Comparison of ENCODE assay signal across 30 cellular contexts in the genomic region with DNA sequence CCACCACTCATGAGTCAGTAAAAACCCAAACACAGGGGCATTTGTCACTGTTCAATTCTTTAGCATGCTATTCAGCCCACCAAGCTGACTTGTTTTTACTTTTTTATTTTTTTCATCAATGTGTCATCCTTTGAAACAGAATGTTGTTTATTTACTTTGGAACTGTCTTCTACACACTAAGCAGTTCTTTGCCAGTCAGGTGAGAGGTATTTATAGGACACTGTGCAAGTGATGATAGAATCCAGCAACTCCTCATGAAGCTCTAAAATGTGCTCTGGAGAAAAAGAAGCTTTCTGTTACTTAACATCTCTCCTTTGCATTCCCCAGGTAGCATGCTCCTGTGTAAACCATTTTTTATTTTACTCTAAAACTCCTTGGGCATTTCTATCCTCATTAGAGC.
"Had no signal": no experiment of that assay in that cellular context is flagged by ENCODE, and none has a peak within 500 bp of the region (broad histone marks: within the 10 kb centered on the region; RNA-seq: fewer than 3 reads in every experiment).

No MANE protein-coding gene starts in this region.

- H3K9me3 ChIP-seq: esophagus muscularis mucosa, neutrophil, testis, tibial nerve, upper lobe of right lung, vagina had no signal

- FAIRE-seq: endothelial cell of umbilical vein, kidney had no signal

- H3K27ac ChIP-seq: coronary artery, foreskin keratinocyte, hepatocyte, neutrophil, parathyroid adenoma, right atrium auricular region, stomach, testis, tibial nerve, upper lobe of right lung, vagina had no signal

- H3K27me3 ChIP-seq: esophagus muscularis mucosa, foreskin keratinocyte, gastroesophageal sphincter, heart left ventricle, hepatocyte, neutrophil, right atrium auricular region, stomach, testis, tibial nerve, upper lobe of right lung, vagina had no signal

- H3K4me1 ChIP-seq: foreskin keratinocyte, gastroesophageal sphincter, heart left ventricle, parathyroid adenoma, right atrium auricular region, stomach, testis, tibial nerve, upper lobe of right lung, vagina had no signal

- H3K4me2 ChIP-seq: hepatocyte had no signal

- DNase-seq: dermis blood vessel endothelial cell; effector memory CD4-positive, alpha-beta T cell; foreskin keratinocyte; heart left ventricle; kidney; naive B cell; stimulated activated CD4-positive, alpha-beta T cell treated with anti-CD3 and anti-CD28 coated beads, Interleukin-2, amount 100 ng/mL, for 24 hours; stimulated activated CD4-positive, alpha-beta T cell treated with anti-CD3 and anti-CD28 coated beads, Interleukin-4, amount 100 ng/mL, for 24 hours; stimulated activated naive CD4-positive, alpha-beta T cell treated with Interleukin-2 at 50 U/mL for 16 hours; stomach; testis; upper lobe of right lung had no signal

- H3K4me3 ChIP-seq: coronary artery, esophagus muscularis mucosa, gastroesophageal sphincter, heart left ventricle, hepatocyte, lung, right atrium auricular region, stomach, testis, tibial nerve, upper lobe of right lung, vagina had no signal

- H3K27ac Mint-ChIP-seq: memory B cell; naive B cell; natural killer cell treated with Interleukin-12 subunit alpha and Interleukin-12 subunit beta and Interleukin-15 and Interleukin-18, amount 100 ng/mL, for 72 hours; progenitor cell of endocrine pancreas; stimulated activated effector memory CD8-positive, alpha-beta T cell treated with anti-CD3 and anti-CD28 coated beads, Interleukin-12 subunit alpha, Interleukin-12 subunit beta, amount 100 ng/mL, for 72 hours had no signal

- H3K4me1 Mint-ChIP-seq: memory B cell; naive B cell; neural crest cell; stimulated activated effector memory CD8-positive, alpha-beta T cell treated with anti-CD3 and anti-CD28 coated beads, Interleukin-12 subunit alpha, Interleukin-12 subunit beta, amount 100 ng/mL, for 72 hours had no signal

- H3K4me3 Mint-ChIP-seq: memory B cell; naive B cell; natural killer cell treated with Interleukin-12 subunit alpha and Interleukin-12 subunit beta and Interleukin-15 and Interleukin-18, amount 100 ng/mL, for 72 hours; neural crest cell; stimulated activated effector memory CD8-positive, alpha-beta T cell treated with anti-CD3 and anti-CD28 coated beads, Interleukin-12 subunit alpha, Interleukin-12 subunit beta, amount 100 ng/mL, for 72 hours had no signal

- H3K79me2 ChIP-seq: hepatocyte, parathyroid adenoma had no signal

- H3K9ac ChIP-seq: parathyroid adenoma had no signal

- H3K36me3 Mint-ChIP-seq: memory B cell; naive B cell; stimulated activated effector memory CD8-positive, alpha-beta T cell treated with anti-CD3 and anti-CD28 coated beads, Interleukin-12 subunit alpha, Interleukin-12 subunit beta, amount 100 ng/mL, for 72 hours had no signal

- H3K27me3 Mint-ChIP-seq: memory B cell; naive B cell; natural killer cell treated with Interleukin-12 subunit alpha and Interleukin-12 subunit beta and Interleukin-15 and Interleukin-18, amount 100 ng/mL, for 72 hours; progenitor cell of endocrine pancreas had no signal

- ATAC-seq: foreskin keratinocyte; gastroesophageal sphincter; heart left ventricle; left lobe of liver; natural killer cell treated with Interleukin-12 subunit alpha and Interleukin-12 subunit beta and Interleukin-15 and Interleukin-18, amount 100 ng/mL, for 72 hours; sciatic nerve; stimulated activated effector memory CD8-positive, alpha-beta T cell treated with anti-CD3 and anti-CD28 coated beads, Interleukin-12 subunit alpha, Interleukin-12 subunit beta, amount 100 ng/mL, for 72 hours; upper lobe of right lung had no signal

- H3K36me3 ChIP-seq: esophagus muscularis mucosa, gastroesophageal sphincter, heart left ventricle, neutrophil, right atrium auricular region, stomach, tibial nerve, upper lobe of right lung, vagina had no signal

- H2AFZ ChIP-seq: hepatocyte, parathyroid adenoma had no signal
